23 cellular contexts compared by ENCODE assay signal in the genomic region with DNA sequence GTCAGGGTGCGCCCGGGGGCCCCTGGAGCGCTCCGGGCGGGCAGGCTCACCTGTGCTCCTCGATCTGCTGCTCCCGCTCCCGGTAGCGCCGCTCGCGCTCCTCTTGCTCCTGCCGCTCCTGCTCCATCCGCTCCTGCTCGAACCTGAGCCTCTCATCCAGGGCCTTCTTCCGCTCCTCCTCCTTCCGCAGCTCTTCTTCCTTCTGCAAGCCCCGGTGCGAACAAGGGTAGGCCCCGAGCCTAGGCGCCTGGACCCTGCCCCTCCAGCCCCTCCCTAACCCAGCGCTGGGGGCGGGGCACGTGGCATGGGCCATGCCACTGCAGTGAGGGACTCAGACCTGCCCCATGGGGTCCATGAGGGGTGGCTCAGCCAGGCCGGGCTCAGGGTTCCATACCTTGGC. TPM values are rescaled to one million over a fixed set of nuclear protein-coding genes. Genes with fewer than 3 reads are reported as not detected.
A peak's percentile ranks its signal among the peaks of the same experiment; 100 is the strongest.
DNase-seq lines count a peak whose midpoint lies in the region; ATAC-seq, FAIRE-seq and TF ChIP-seq lines count a peak whose summit lies in the region.
"Had no signal": no experiment of that assay in that cellular context is flagged by ENCODE, and none has a peak within 500 bp of the region (broad histone marks: within the 10 kb centered on the region; RNA-seq: fewer than 3 reads in every experiment).

No MANE protein-coding gene starts in this region.

- H3K14ac ChIP-seq in neuronal stem cell (ENCODE audit: low read length), result no peak overlapping the region

- H4K91ac ChIP-seq in neuronal stem cell (ENCODE audit: low read depth, low read length, poor library complexity), result no peak overlapping the region

- no peak overlapping the region for H3K4me3 Mint-ChIP-seq in glutamatergic neuron (ENCODE audit: unreplicated experiment)
- no peak overlapping the region for H3K4me3 Mint-ChIP-seq in stimulated activated naive B cell treated with anti-CD40 and anti-IgM and Interleukin-4, amounts not matched to agents 10 μg/mL and 1 μg/mL and 100 μg/mL, for 72 hours
- H3K4me3 Mint-ChIP-seq: CD8-positive, alpha-beta T cell; GM23338; IgD-negative memory B cell had no signal

- no peak overlapping the region for H3K4ac ChIP-seq in neuronal stem cell (ENCODE audit: low read length)

- WGBS in neuronal stem cell (ENCODE audit: extremely low coverage in 2 of 2, insufficient read length in 2 of 2, insufficient replicate concordance in 1 of 2), 2 donors, result no CpG with 5 or more reads among the region's 25 CpGs

- H2BK120ac ChIP-seq in neuronal stem cell (ENCODE audit: low read depth, low read length), result no peak overlapping the region

- peaks cover 49% of the 10 kb centered on the region for H3K9me3 Mint-ChIP-seq in glutamatergic neuron (ENCODE audit: unreplicated experiment)
- H3K9me3 Mint-ChIP-seq in stimulated activated naive B cell treated with anti-CD40 and anti-IgM and Interleukin-4, amounts not matched to agents 10 μg/mL and 1 μg/mL and 100 μg/mL, for 72 hours, result no peaks in the 10 kb centered on the region
- H3K9me3 Mint-ChIP-seq: CD8-positive, alpha-beta T cell had no signal

- H3K4me2 ChIP-seq in neuronal stem cell (ENCODE audit: insufficient read depth, low read length, poor library complexity, severe bottlenecking), result no peak overlapping the region
- H3K4me2 ChIP-seq: A549, BLaER1, GM23338 had no signal

- no peak for FAIRE-seq in H54 (lab: Jason Lieb, UNC)
- FAIRE-seq: A549, D721Med, GM12892, GM18507, HTR-8/SVneo had no signal

- peaks cover 55% of the 10 kb centered on the region for H3K27me3 Mint-ChIP-seq in glutamatergic neuron (ENCODE audit: unreplicated experiment)
- no peaks in the 10 kb centered on the region for H3K27me3 Mint-ChIP-seq in stimulated activated naive B cell treated with anti-CD40 and anti-IgM and Interleukin-4, amounts not matched to agents 10 μg/mL and 1 μg/mL and 100 μg/mL, for 72 hours

- no peak overlapping the region for H3K9ac ChIP-seq in neuronal stem cell (ENCODE audit: low read depth, low read length, poor library complexity)
- H3K9ac ChIP-seq: BLaER1 had no signal

- peaks cover 12 to 13% of the 10 kb centered on the region in 2 donors for H3K9me3 ChIP-seq in neuronal stem cell (replicated peaks in 1 of 2; ENCODE audit: control insufficient read depth in 2 of 2, insufficient read depth in 1 of 2, low read depth in 1 of 2, low read length in 2 of 2)
- H3K9me3 ChIP-seq: HAP-1 had no signal

- H2BK12ac ChIP-seq in neuronal stem cell (ENCODE audit: low read length), result peak overlapping the region; percentile 27

- H3K4me1 ChIP-seq in neuronal stem cell (ENCODE audit: control insufficient read depth in 2 of 2, insufficient read depth in 1 of 2, low read depth in 1 of 2, low read length in 2 of 2), result peaks cover 30 to 31% of the 10 kb centered on the region in 2 donors
- H3K4me1 ChIP-seq: HAP-1 had no signal

- peaks cover 68 to 90% of the 10 kb centered on the region in 2 donors for H3K36me3 ChIP-seq in neuronal stem cell (replicated peaks in 1 of 2; ENCODE audit: control insufficient read depth in 2 of 2, insufficient read depth in 2 of 2, low read length in 2 of 2)

- H2BK5ac ChIP-seq in neuronal stem cell (ENCODE audit: low read length), result no peak overlapping the region

- no peak overlapping the region for H2BK15ac ChIP-seq in neuronal stem cell (ENCODE audit: low read length)

- peak overlapping the region; percentile 17 for H3K4me3 ChIP-seq in HL-60 (replicated peaks; ENCODE audit: insufficient read depth, low read length)
- no peak overlapping the region for H3K4me3 ChIP-seq in neuronal stem cell (ENCODE audit: low read length in 2 of 2)
- H3K4me3 ChIP-seq: A549, BLaER1, GM23338, HAP-1 had no signal

- H4K8ac ChIP-seq in neuronal stem cell (ENCODE audit: low read depth, low read length), result no peak overlapping the region

- peaks cover 34% of the 10 kb centered on the region for H3K79me1 ChIP-seq in neuronal stem cell (ENCODE audit: low read depth, low read length)

- H3K36me3 Mint-ChIP-seq in glutamatergic neuron (ENCODE audit: unreplicated experiment), result peaks cover 10% of the 10 kb centered on the region
- H3K36me3 Mint-ChIP-seq in stimulated activated naive B cell treated with anti-CD40 and anti-IgM and Interleukin-4, amounts not matched to agents 10 μg/mL and 1 μg/mL and 100 μg/mL, for 72 hours, result no peaks in the 10 kb centered on the region
- H3K36me3 Mint-ChIP-seq: IgD-negative memory B cell had no signal

- peak overlapping the region; percentile 72 for H3K27ac ChIP-seq in HL-60 (replicated peaks)
- H3K27ac ChIP-seq in neuronal stem cell (replicated peaks; ENCODE audit: low read length), result no peak overlapping the region
- H3K27ac ChIP-seq: A549, BLaER1 had no signal

- no peaks in the 10 kb centered on the region for H3K27me3 ChIP-seq in HL-60 (ENCODE audit: insufficient read depth, poor library complexity, severe bottlenecking)
- H3K27me3 ChIP-seq in neuronal stem cell (ENCODE audit: control insufficient read depth in 3 of 3, insufficient read depth in 3 of 3, low read depth in 1 of 3, low read length in 3 of 3), result no peaks in the 10 kb centered on the region
- H3K27me3 ChIP-seq: BLaER1 had no signal

- no peak overlapping the region for H3K18ac ChIP-seq in neuronal stem cell (ENCODE audit: low read length)

- TF ChIP-seq CTCF in HL-60 (IDR thresholded peaks at IDR 0.05; ENCODE audit: insufficient read depth, low read length) (no peak), glutamatergic neuron (IDR thresholded peaks at IDR 0.05; ENCODE audit: partially characterized antibody, unreplicated experiment) (no peak)

- peaks cover 28% of the 10 kb centered on the region for H3K4me1 Mint-ChIP-seq in glutamatergic neuron (ENCODE audit: low read depth, unreplicated experiment)
- H3K4me1 Mint-ChIP-seq in stimulated activated naive B cell treated with anti-CD40 and anti-IgM and Interleukin-4, amounts not matched to agents 10 μg/mL and 1 μg/mL and 100 μg/mL, for 72 hours, result peaks cover 7 to 12% of the 10 kb centered on the region in 2 donors
- H3K4me1 Mint-ChIP-seq: IgD-negative memory B cell had no signal

- DNase-seq in HL-60 (ENCODE audit: low read depth in 1 of 2, low spot score in 1 of 2) (peak in 1 of 2 experiments; percentile 33), glutamatergic neuron (no peak), neuronal stem cell (ENCODE audit: low spot score) (no peak), D341Med (ENCODE audit: low spot score) (no peak), H54 (ENCODE audit: insufficient read length, low spot score) (no peak), Ammon's horn (ENCODE audit: low spot score) (no peak), H4 (ENCODE audit: low spot score) (no peak)
- no peak for DNase-seq in stimulated activated naive B cell treated with anti-CD40 and anti-IgM and Interleukin-4, amounts not matched to agents 10 μg/mL and 1 μg/mL and 100 μg/mL, for 72 hours
- DNase-seq: AML-193; CD8-positive, alpha-beta T cell; DMS79; GDM1; Kasumi-1; KG1 had no signal

- H3K23ac ChIP-seq in neuronal stem cell (ENCODE audit: low read depth, low read length, poor library complexity), result peak overlapping the region; percentile 46

- H3K27ac Mint-ChIP-seq in glutamatergic neuron (ENCODE audit: unreplicated experiment), result peak overlapping the region; percentile 73
- H3K27ac Mint-ChIP-seq in stimulated activated naive B cell treated with anti-CD40 and anti-IgM and Interleukin-4, amounts not matched to agents 10 μg/mL and 1 μg/mL and 100 μg/mL, for 72 hours, result peak overlapping the region; percentile 25
- H3K27ac Mint-ChIP-seq: CD8-positive, alpha-beta T cell; IgD-negative memory B cell had no signal

- no peak overlapping the region for H2AFZ ChIP-seq in neuronal stem cell (ENCODE audit: low read length)
- H2AFZ ChIP-seq: GM23338 had no signal

- TF ChIP-seq POLR2A in H54 (IDR thresholded peaks at IDR 0.05; ENCODE audit: low read depth, low read length), result no peak

- no peak for ATAC-seq in stimulated activated naive B cell treated with anti-CD40 and anti-IgM and Interleukin-4, amounts not matched to agents 10 μg/mL and 1 μg/mL and 100 μg/mL, for 72 hours (replicated peaks)
- ATAC-seq: A549; CD8-positive, alpha-beta T cell; GM23338 had no signal

- no peak overlapping the region for H2AK5ac ChIP-seq in neuronal stem cell (ENCODE audit: low read depth, low read length)

RNA-seq across cellular contexts. Expression of gene DBN1, which starts 6.6 kb away (rescaled TPM):
- 1,261 TPM for total RNA-seq in glutamatergic neuron (ENCODE audit: unreplicated experiment)
- 205 TPM for polyA plus RNA-seq in neuronal stem cell (2013, experiment 1 of 2)
- polyA plus RNA-seq in neuronal stem cell (2013, experiment 2 of 2), result 197 TPM
- total RNA-seq in H4 (2014; rRNA removed; shearing (Covaris generic)), result 140 and 153 TPM in 2 replicates

RNA-seq across cellular contexts. Expression of gene PRR7, which starts 20.2 kb away (rescaled TPM):
- total RNA-seq in glutamatergic neuron (ENCODE audit: unreplicated experiment), result 4.1 TPM
- polyA plus RNA-seq in neuronal stem cell (2013, experiment 1 of 2), result 26.8 TPM
- polyA plus RNA-seq in neuronal stem cell (2013, experiment 2 of 2), result 26.8 TPM
- 28.6 and 33.7 TPM in 2 replicates for total RNA-seq in H4 (2014; rRNA removed; shearing (Covaris generic))

RNA-seq across cellular contexts. Expression of gene PDLIM7, which starts 30.5 kb away (rescaled TPM):
- total RNA-seq in glutamatergic neuron (ENCODE audit: unreplicated experiment), result 430 TPM
- polyA plus RNA-seq in neuronal stem cell (2013, experiment 1 of 2), result 206 TPM
- 193 TPM for polyA plus RNA-seq in neuronal stem cell (2013, experiment 2 of 2)
- 127 and 138 TPM in 2 replicates for total RNA-seq in H4 (2014; rRNA removed; shearing (Covaris generic))

RNA-seq across cellular contexts. Expression of gene GRK6, which starts 40.4 kb away (rescaled TPM):
- total RNA-seq in glutamatergic neuron (ENCODE audit: unreplicated experiment), result 43.9 TPM
- 27.8 TPM for polyA plus RNA-seq in neuronal stem cell (2013, experiment 1 of 2)
- polyA plus RNA-seq in neuronal stem cell (2013, experiment 2 of 2), result 27.7 TPM
- total RNA-seq in H4 (2014; rRNA removed; shearing (Covaris generic)), result 37.7 and 51.9 TPM in 2 replicates

RNA-seq across cellular contexts. Expression of gene DOK3, which starts 42.8 kb away (rescaled TPM):
- 29.2 TPM for total RNA-seq in glutamatergic neuron (ENCODE audit: unreplicated experiment)
- polyA plus RNA-seq in neuronal stem cell (2013, experiment 1 of 2), result 1.2 TPM
- polyA plus RNA-seq in neuronal stem cell (2013, experiment 2 of 2), result 1.2 TPM
- total RNA-seq in H4 (2014; rRNA removed; shearing (Covaris generic)), result 0.08 and 1.1 TPM in 2 replicates
